9 cellular contexts compared by ENCODE assay signal in genomic region chr10:4344544-4344994, GRCh38.
A peak's percentile ranks its signal among the peaks of the same experiment; 100 is the strongest.
DNase-seq lines count a peak whose midpoint lies in the region; ATAC-seq and TF ChIP-seq lines count a peak whose summit lies in the region.
"Had no signal": no experiment of that assay in that cellular context is flagged by ENCODE, and none has a peak within 500 bp of the region (broad histone marks: within the 10 kb centered on the region; RNA-seq: fewer than 3 reads in every experiment).

No MANE protein-coding gene starts in this region.

- H2BK20ac ChIP-seq in H9 (ENCODE audit: low read depth, low read length, poor library complexity, severe bottlenecking): no peak overlapping the region

- H3K27me3 ChIP-seq in H9 (ENCODE audit: insufficient read depth, low read length): no peaks in the 10 kb centered on the region

- no peak overlapping the region for H4K5ac ChIP-seq in H9 (ENCODE audit: insufficient read length, low read depth, low read length)

- no peak overlapping the region for H3K56ac ChIP-seq in H9 (ENCODE audit: insufficient read length, low read depth, low read length)

- peak; percentile 18 for DNase-seq in activated CD8-positive, alpha-beta T cell treated with anti-CD3 and anti-CD28 coated beads for 36 hours
- no peak for DNase-seq in activated CD8-positive, alpha-beta T cell treated with anti-CD3 and anti-CD28 coated beads, Interleukin-2, amount 10 ng/mL, durations not matched to agents 7 days and 5 days
- DNase-seq in amniotic stem cell (lab: John Stamatoyannopoulos, UW): peak; percentile 99
- peak; percentile 77 for DNase-seq in inferior parietal cortex (ENCODE audit: extremely low spot score)
- DNase-seq in stimulated activated CD4-positive, alpha-beta T cell treated with anti-CD3 and anti-CD28 coated beads, TNF-alpha, amount 100 ng/mL, for 48 hours (ENCODE audit: low read depth in 3 of 3): peak; percentile 2 to 45 (median 34)
- no peak for DNase-seq in H9

- no peak overlapping the region for H3K27ac ChIP-seq in H9 (ENCODE audit: insufficient read length, low read depth, low read length)
- H3K27ac ChIP-seq: VCaP had no signal

- H3K9ac ChIP-seq in H9 (ENCODE audit: extremely low read depth, insufficient read length, low read length): no peak overlapping the region

- no peak overlapping the region for H4K91ac ChIP-seq in H9 (ENCODE audit: insufficient read length, low read depth, low read length)

- no peak overlapping the region for H3K4me3 Mint-ChIP-seq in activated CD8-positive, alpha-beta T cell treated with anti-CD3 and anti-CD28 coated beads for 36 hours
- no peak overlapping the region for H3K4me3 Mint-ChIP-seq in activated CD8-positive, alpha-beta T cell treated with anti-CD3 and anti-CD28 coated beads, Interleukin-2, amount 10 ng/mL, durations not matched to agents 7 days and 5 days
- H3K4me3 Mint-ChIP-seq in H9: no peak overlapping the region

- CTCF ChIA-PET in activated CD8-positive, alpha-beta T cell treated with anti-CD3 and anti-CD28 coated beads for 36 hours (lab: Charles Lee): no interaction called here
- CTCF ChIA-PET in activated CD8-positive, alpha-beta T cell treated with anti-CD3 and anti-CD28 coated beads, Interleukin-2, amount 10 ng/mL, durations not matched to agents 7 days and 5 days (lab: Charles Lee): interaction anchor here (1.0 kb wide), 1 partner anchor 10 kb away, joined by 3 read pairs; no protein-coding TSS in a partner anchor

- POLR2A ChIA-PET in activated CD8-positive, alpha-beta T cell treated with anti-CD3 and anti-CD28 coated beads for 36 hours (lab: Charles Lee): interaction anchor here (1.1 kb wide), 1 partner anchor 1103 kb away, joined by 3 read pairs; no protein-coding TSS in a partner anchor
- POLR2A ChIA-PET in activated CD8-positive, alpha-beta T cell treated with anti-CD3 and anti-CD28 coated beads, Interleukin-2, amount 10 ng/mL, durations not matched to agents 7 days and 5 days (lab: Charles Lee): interaction anchor here (1.0 kb wide), 1 partner anchor 1146 kb away, joined by 5 read pairs; no protein-coding TSS in a partner anchor

- no peak overlapping the region for H3K4me2 ChIP-seq in H9 (ENCODE audit: insufficient read depth, insufficient read length, low read length)

- no peak for TF ChIP-seq CTCF in activated CD8-positive, alpha-beta T cell treated with anti-CD3 and anti-CD28 coated beads for 36 hours (IDR thresholded peaks at IDR 0.05)
- no peak for TF ChIP-seq CTCF in H9 (conservative IDR thresholded peaks at IDR 0.05)

- H3K18ac ChIP-seq in H9 (ENCODE audit: insufficient read length, low read depth, low read length): no peak overlapping the region

- no peak overlapping the region for H2BK5ac ChIP-seq in H9 (ENCODE audit: insufficient read length, low read length)

- no peak overlapping the region for H2BK15ac ChIP-seq in H9 (ENCODE audit: low read depth, low read length)

- WGBS in H9 (ENCODE audit: extremely low coverage, insufficient read length, low lambda C conversion rate): no CpG with 5 or more reads among the region's 10 CpGs

- intact Hi-C loops in activated CD8-positive, alpha-beta T cell treated with anti-CD3 and anti-CD28 coated beads for 36 hours (cut with micrococcal nuclease): no loop called here

- H3K14ac ChIP-seq in H9 (ENCODE audit: insufficient read depth, low read length): no peak overlapping the region

- peak; percentile 82 for ATAC-seq in activated CD8-positive, alpha-beta T cell treated with anti-CD3 and anti-CD28 coated beads for 36 hours
- no peak for ATAC-seq in activated CD8-positive, alpha-beta T cell treated with anti-CD3 and anti-CD28 coated beads, Interleukin-2, amount 10 ng/mL, durations not matched to agents 7 days and 5 days
- no peak for ATAC-seq in HG03439 (IDR thresholded peaks at IDR 0.05; ENCODE audit: unreplicated experiment)
- no peak for ATAC-seq in HG03159 (IDR thresholded peaks at IDR 0.05; ENCODE audit: unreplicated experiment)

- no peaks in the 10 kb centered on the region for H3K27me3 Mint-ChIP-seq in activated CD8-positive, alpha-beta T cell treated with anti-CD3 and anti-CD28 coated beads for 36 hours
- peaks cover 12% of the 10 kb centered on the region for H3K27me3 Mint-ChIP-seq in activated CD8-positive, alpha-beta T cell treated with anti-CD3 and anti-CD28 coated beads, Interleukin-2, amount 10 ng/mL, durations not matched to agents 7 days and 5 days (ENCODE audit: low read depth)
- no peaks in the 10 kb centered on the region for H3K27me3 Mint-ChIP-seq in H9 (ENCODE audit: low read depth)

- H3K27ac Mint-ChIP-seq in activated CD8-positive, alpha-beta T cell treated with anti-CD3 and anti-CD28 coated beads for 36 hours: no peak overlapping the region
- no peak overlapping the region for H3K27ac Mint-ChIP-seq in activated CD8-positive, alpha-beta T cell treated with anti-CD3 and anti-CD28 coated beads, Interleukin-2, amount 10 ng/mL, durations not matched to agents 7 days and 5 days
- H3K27ac Mint-ChIP-seq in H9: no peak overlapping the region

- no peak overlapping the region for H3K23ac ChIP-seq in H9 (ENCODE audit: insufficient read length, low read depth, low read length)

- H4K8ac ChIP-seq in H9 (replicated peaks; ENCODE audit: insufficient read length, low read depth, low read length): no peak overlapping the region

- H3T11ph ChIP-seq in H9 (ENCODE audit: low read length): no peak overlapping the region

- H2BK120ac ChIP-seq in H9 (ENCODE audit: low read depth, low read length, poor library complexity, severe bottlenecking): no peak overlapping the region

- H3K4ac ChIP-seq in H9 (ENCODE audit: low read depth, low read length): no peak overlapping the region

- no peak overlapping the region for H2BK12ac ChIP-seq in H9 (ENCODE audit: insufficient read length, low read depth, low read length)

- H2AK5ac ChIP-seq in H9 (ENCODE audit: insufficient read length, low read length): no peak overlapping the region

- H3K4me1 Mint-ChIP-seq in activated CD8-positive, alpha-beta T cell treated with anti-CD3 and anti-CD28 coated beads for 36 hours (ENCODE audit: low read depth): peaks cover 8% of the 10 kb centered on the region
- H3K4me1 Mint-ChIP-seq in activated CD8-positive, alpha-beta T cell treated with anti-CD3 and anti-CD28 coated beads, Interleukin-2, amount 10 ng/mL, durations not matched to agents 7 days and 5 days (ENCODE audit: low read depth): peaks cover 2% of the 10 kb centered on the region
- H3K4me1 Mint-ChIP-seq in H9: peaks cover 3 to 9% of the 10 kb centered on the region in 2 experiments

- H3K4me1 ChIP-seq in H9 (ENCODE audit: insufficient read depth, low read length): no peaks in the 10 kb centered on the region; the same call in 1 of the 2 replicates

- no peaks in the 10 kb centered on the region for H3K23me2 ChIP-seq in H9 (ENCODE audit: insufficient read length, low read depth, low read length, poor library complexity, severe bottlenecking)

- no peaks in the 10 kb centered on the region for H4K20me1 ChIP-seq in H9 (ENCODE audit: control insufficient read depth, insufficient read depth, insufficient read length)

- no peaks in the 10 kb centered on the region for H3K79me2 ChIP-seq in H9 (ENCODE audit: insufficient read depth, low read length)

- no peak overlapping the region for H2AFZ ChIP-seq in H9 (ENCODE audit: low read length)

- H3K36me3 Mint-ChIP-seq in activated CD8-positive, alpha-beta T cell treated with anti-CD3 and anti-CD28 coated beads for 36 hours (ENCODE audit: low read depth): no peaks in the 10 kb centered on the region
- no peaks in the 10 kb centered on the region for H3K36me3 Mint-ChIP-seq in activated CD8-positive, alpha-beta T cell treated with anti-CD3 and anti-CD28 coated beads, Interleukin-2, amount 10 ng/mL, durations not matched to agents 7 days and 5 days (ENCODE audit: low read depth)
- H3K36me3 Mint-ChIP-seq in H9 (ENCODE audit: insufficient read depth in 1 of 3, low read depth in 3 of 3): no peaks in the 10 kb centered on the region; a peak in 1 of 7 replicates

- no peaks in the 10 kb centered on the region for H3K9me3 ChIP-seq in H9 (ENCODE audit: control insufficient read depth, low read depth, low read length)

- H3K79me1 ChIP-seq in H9 (ENCODE audit: insufficient read depth, low read depth, low read length, poor library complexity, severe bottlenecking): no peaks in the 10 kb centered on the region

- no peaks in the 10 kb centered on the region for H3K9me3 Mint-ChIP-seq in activated CD8-positive, alpha-beta T cell treated with anti-CD3 and anti-CD28 coated beads for 36 hours
- H3K9me3 Mint-ChIP-seq in activated CD8-positive, alpha-beta T cell treated with anti-CD3 and anti-CD28 coated beads, Interleukin-2, amount 10 ng/mL, durations not matched to agents 7 days and 5 days (ENCODE audit: insufficient read depth): no peaks in the 10 kb centered on the region
- no peaks in the 10 kb centered on the region for H3K9me3 Mint-ChIP-seq in H9

Comparison
In these comparisons a context has a peak if more than half of its experiments do, and no peak if none do; other contexts are left out.
1. DNase-seq: peak in activated CD8-positive, alpha-beta T cell treated with anti-CD3 and anti-CD28 coated beads for 36 hours (single experiment), amniotic stem cell (single experiment), inferior parietal cortex (single experiment) and stimulated activated CD4-positive, alpha-beta T cell treated with anti-CD3 and anti-CD28 coated beads, TNF-alpha, amount 100 ng/mL, for 48 hours (3 of 3); none in activated CD8-positive, alpha-beta T cell treated with anti-CD3 and anti-CD28 coated beads, Interleukin-2, amount 10 ng/mL, durations not matched to agents 7 days and 5 days (single experiment) and H9 (single experiment).